ENCODE assay signal across 11 cellular contexts in genomic region chr11:1387961-1388762, GRCh38. TPM values are rescaled to one million over a fixed set of nuclear protein-coding genes. Genes with fewer than 3 reads are reported as not detected.
DNase-seq lines count a peak whose midpoint lies in the region; ATAC-seq and TF ChIP-seq lines count a peak whose summit lies in the region.
"Had no signal": no experiment of that assay in that cellular context is flagged by ENCODE, and none has a peak within 500 bp of the region (broad histone marks: within the 10 kb centered on the region; RNA-seq: fewer than 3 reads in every experiment).

No MANE protein-coding gene starts in this region.

- TF ChIP-seq POLR2A in IMR-90 (IDR thresholded peaks at IDR 0.05; ENCODE audit: low read depth, low read length), result no peak

- CTCF ChIA-PET in IMR-90 (lab: Yijun Ruan, JAX), result no interaction called here

- H3K27ac Mint-ChIP-seq in neural crest cell (ENCODE audit: unreplicated experiment), result no peak overlapping the region

- no peaks in the 10 kb centered on the region for H3K9me3 Mint-ChIP-seq in neural crest cell

- H3K27ac ChIP-seq in IMR-90 (ENCODE audit: insufficient read depth, low read length), result no peak overlapping the region
- H3K27ac ChIP-seq in dorsolateral prefrontal cortex, result peak overlapping the region in 42 of 59 donors; percentile 16 to 95 (median 88)

- H3K27me3 ChIP-seq in IMR-90 (ENCODE audit: control insufficient read depth, insufficient read depth, low read length) (peaks cover 22% of the 10 kb centered on the region), dorsolateral prefrontal cortex (no peaks in the 10 kb centered on the region)

- H2AK5ac ChIP-seq in IMR-90 (ENCODE audit: low read depth, low read length), result no peak overlapping the region; the same call in 1 of the 2 replicates

- no peaks in the 10 kb centered on the region for H3K79me1 ChIP-seq in IMR-90 (ENCODE audit: low read depth in 1 of 2, low read length in 2 of 2)

- H2BK15ac ChIP-seq in IMR-90 (ENCODE audit: low read depth, low read length), result no peak overlapping the region

- peak overlapping the region; percentile 75; the same call in 1 of the 2 replicates for H3K9ac ChIP-seq in IMR-90 (ENCODE audit: low read depth, low read length)

- H3K23ac ChIP-seq in IMR-90 (ENCODE audit: low read depth, low read length), result no peak overlapping the region

- peaks cover 10% of the 10 kb centered on the region for H3K27me3 Mint-ChIP-seq in neural crest cell (ENCODE audit: low read depth)

- H3K18ac ChIP-seq in IMR-90 (ENCODE audit: low read depth, low read length), result no peak overlapping the region

- no peak for TF ChIP-seq CTCF in IMR-90 (conservative IDR thresholded peaks at IDR 0.05; ENCODE audit: low read depth, low read length)
- TF ChIP-seq CTCF in dorsolateral prefrontal cortex (IDR thresholded peaks at IDR 0.05 in 54 of 56, conservative IDR thresholded peaks at IDR 0.05 in 2 of 56; ENCODE audit: low read depth in 1 of 56, partially characterized antibody in 56 of 56), result no peak
- TF ChIP-seq CTCF in neural crest cell (conservative IDR thresholded peaks at IDR 0.05), result peak; percentile 4

- peaks cover 3% of the 10 kb centered on the region; the same call in 1 of the 2 replicates for H3K4me1 ChIP-seq in IMR-90 (ENCODE audit: control insufficient read depth, insufficient read depth, low read length)

- peak overlapping the region; percentile 98 for H2AFZ ChIP-seq in IMR-90 (replicated peaks; ENCODE audit: low read length, poor library complexity)

- peak overlapping the region; percentile 55 to 75; a peak in 3 of 4 replicates for H4K8ac ChIP-seq in IMR-90 (ENCODE audit: low read depth in 2 of 2, low read length in 2 of 2)

- no peak overlapping the region for H4K5ac ChIP-seq in IMR-90 (ENCODE audit: low read depth, low read length)

- H3K9me1 ChIP-seq in IMR-90 (ENCODE audit: insufficient read depth, low read length), result no peaks in the 10 kb centered on the region

- no peak overlapping the region for H2BK5ac ChIP-seq in IMR-90 (ENCODE audit: low read depth, low read length, poor library complexity, severe bottlenecking)

- peak overlapping the region; percentile 73 for H3K4me3 Mint-ChIP-seq in neural crest cell

- dilution Hi-C loops in IMR-90 (cut with HindIII; ENCODE audit: low sequenced_read_pairs, unreplicated experiment), result no loop called here

- H3K4me2 ChIP-seq in IMR-90 (ENCODE audit: low read depth, low read length), result peak overlapping the region; percentile 87; the same call in 1 of the 2 replicates

- H3K4ac ChIP-seq in IMR-90 (ENCODE audit: low read depth, low read length), result peak overlapping the region; percentile 1; the same call in 1 of the 2 replicates

- ATAC-seq in IMR-90 (ENCODE audit: low read depth), result no peak
- ATAC-seq: K562 had no signal

- no peak overlapping the region for H2BK120ac ChIP-seq in IMR-90 (ENCODE audit: low read depth, low read length)

- no peaks in the 10 kb centered on the region for H3K9me3 ChIP-seq in IMR-90 (ENCODE audit: control insufficient read depth, insufficient read depth, low read length)

- in situ Hi-C loops in IMR-90 (cut with MboI; ENCODE audit: low sequenced_read_pairs), result no loop called here

- H2BK20ac ChIP-seq in IMR-90 (ENCODE audit: low read depth, low read length), result no peak overlapping the region

- H3K4me3 ChIP-seq in IMR-90 (ENCODE audit: insufficient read depth, low read depth, low read length), result peak overlapping the region; percentile 62; the same call in 1 of the 2 replicates
- peak overlapping the region; percentile 47 to 91 (median 77) for H3K4me3 ChIP-seq in dorsolateral prefrontal cortex
- H3K4me3 ChIP-seq: K562 had no signal

- WGBS in IMR-90 (ENCODE audit: extremely low coverage in 2 of 2, insufficient read length in 1 of 2), 2 experiments, result 43% methylated on average over 8 of the region's 22 CpGs; no CpG with 5 or more reads in 1 of the 2 experiments

- POLR2A ChIA-PET in IMR-90 (lab: Charles Lee; ENCODE audit: unreplicated experiment), result no interaction called here

- intact Hi-C loops in IMR-90 (cut with micrococcal nuclease) (loop anchor here (5.0 kb wide), 1 partner anchor 126 kb away; no protein-coding TSS in a partner anchor), dorsolateral prefrontal cortex (cut with DNase I) (loop anchor here (2.0 to 5.0 kb wide), 3 partner anchors 51 to 85 kb away; no protein-coding TSS in a partner anchor)

- no peak overlapping the region for H3K56ac ChIP-seq in IMR-90 (ENCODE audit: extremely low read depth, insufficient read depth, low read length)

- DNase-seq in NCI-H1417 (lab: John Stamatoyannopoulos, UW) (peak in 2 of 3 experiments; percentile 43 to 74), NCI-H1417 treated with DMSO at 0.1 percent for 48 hours (lab: John Stamatoyannopoulos, UW) (no peak), IMR-90 (no peak), dorsolateral prefrontal cortex (peak in 2 of 10 donors; percentile 41 to 44), neural crest cell (ENCODE audit: low read depth, low spot score) (no peak), Kasumi-1 (lab: John Stamatoyannopoulos, UW) (no peak), NCI-H524 (lab: John Stamatoyannopoulos, UW) (no peak)
- DNase-seq in stimulated activated CD4-positive, alpha-beta T cell treated with anti-CD3 and anti-CD28 coated beads, Interleukin-4, amount 100 ng/mL, for 1 hour, result no peak
- DNase-seq: activated CD8-positive, alpha-beta memory T cell treated with anti-CD3 and anti-CD28 coated beads, Interleukin-2, amount 50 U/mL, for 4 hours; midbrain had no signal

- H4K20me1 ChIP-seq in IMR-90 (ENCODE audit: insufficient read depth, low read length), result no peaks in the 10 kb centered on the region

- BruUV-seq in IMR-90 (replicated peaks; lab: Mats Ljungman, UMichigan), result no TSS peak

- peak overlapping the region; percentile 72 for H2AK9ac ChIP-seq in IMR-90 (replicated peaks; ENCODE audit: low read depth, low read length, poor library complexity)

- TF ChIP-seq RAD21 in IMR-90 (IDR thresholded peaks at IDR 0.05; ENCODE audit: low read length), result no peak

- peaks cover 22% of the 10 kb centered on the region for H3K4me1 Mint-ChIP-seq in neural crest cell

- H3K36me3 ChIP-seq in IMR-90 (ENCODE audit: control insufficient read depth, insufficient read depth, low read length), result no peaks in the 10 kb centered on the region

- H3K14ac ChIP-seq in IMR-90 (replicated peaks; ENCODE audit: low read depth, low read length), result no peak overlapping the region

- no peak overlapping the region for H4K91ac ChIP-seq in IMR-90 (ENCODE audit: insufficient read depth, low read depth, low read length)

- H3K36me3 Mint-ChIP-seq in neural crest cell (ENCODE audit: low read depth), result peaks cover 4% of the 10 kb centered on the region

TF ChIP-seq in IMR-90, 13 proteins besides CTCF, POLR2A, EP300 and RAD21:
- no peak for TF ChIP-seq CEBPB (IDR thresholded peaks at IDR 0.05; ENCODE audit: low read depth, low read length)
- TF ChIP-seq SMC3 (IDR thresholded peaks at IDR 0.05; ENCODE audit: low read depth, low read length), result no peak
- TF ChIP-seq BHLHE40 (IDR thresholded peaks at IDR 0.05; ENCODE audit: low read depth, low read length), result no peak
- no peak for TF ChIP-seq RFX5 (IDR thresholded peaks at IDR 0.05; ENCODE audit: low read depth, low read length)
- TF ChIP-seq, protein P1, sequence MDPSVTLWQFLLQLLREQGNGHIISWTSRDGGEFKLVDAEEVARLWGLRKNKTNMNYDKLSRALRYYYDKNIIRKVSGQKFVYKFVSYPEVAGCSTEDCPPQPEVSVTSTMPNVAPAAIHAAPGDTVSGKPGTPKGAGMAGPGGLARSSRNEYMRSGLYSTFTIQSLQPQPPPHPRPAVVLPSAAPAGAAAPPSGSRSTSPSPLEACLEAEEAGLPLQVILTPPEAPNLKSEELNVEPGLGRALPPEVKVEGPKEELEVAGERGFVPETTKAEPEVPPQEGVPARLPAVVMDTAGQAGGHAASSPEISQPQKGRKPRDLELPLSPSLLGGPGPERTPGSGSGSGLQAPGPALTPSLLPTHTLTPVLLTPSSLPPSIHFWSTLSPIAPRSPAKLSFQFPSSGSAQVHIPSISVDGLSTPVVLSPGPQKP (IDR thresholded peaks at IDR 0.05; ENCODE audit: borderline replicate concordance, low read depth, low read length), result no peak
- TF ChIP-seq NFE2L2 (IDR thresholded peaks at IDR 0.05; ENCODE audit: low read depth, low read length), result no peak
- TF ChIP-seq MXI1 (IDR thresholded peaks at IDR 0.05; ENCODE audit: borderline replicate concordance, low read depth, low read length), result no peak
- TF ChIP-seq MAZ (IDR thresholded peaks at IDR 0.05; ENCODE audit: borderline replicate concordance, low read depth, low read length), result no peak
- no peak for TF ChIP-seq CHD1 (IDR thresholded peaks at IDR 0.05; ENCODE audit: low read depth, low read length)
- no peak for TF ChIP-seq RCOR1 (IDR thresholded peaks at IDR 0.05; ENCODE audit: insufficient replicate concordance, low read length)
- no peak for TF ChIP-seq FOS (IDR thresholded peaks at IDR 0.05; ENCODE audit: low read depth, low read length)
- TF ChIP-seq MAFK (IDR thresholded peaks at IDR 0.05; ENCODE audit: low read depth, low read length), result no peak
- TF ChIP-seq USF2 (IDR thresholded peaks at IDR 0.05; ENCODE audit: low read depth, low read length), result no peak

RNA-seq across cellular contexts. Expression of gene BRSK2, which starts 1.6 kb away (rescaled TPM):
- total RNA-seq in IMR-90 (2012; rRNA removed), result under 0.01 and 0.18 TPM in 2 replicates
- 0.55 and 0.62 TPM in 2 replicates for polyA plus RNA-seq in IMR-90 (2012; rRNA removed)
- polyA plus RNA-seq in IMR-90 (2012; cell fraction: cytosol; rRNA removed), result 0.22 and 0.35 TPM in 2 replicates
- polyA plus RNA-seq in IMR-90 (2012; cell fraction: nucleus; rRNA removed; ENCODE audit: low replicate concordance), result 2.7 and 3.6 TPM in 2 replicates
- 100 to 1,000 TPM in 115 of 120 experiments, 10 to 100 TPM in 5; 82.1 to 191 (median 130) TPM for total RNA-seq in dorsolateral prefrontal cortex
- 59.9 and 72.5 TPM in 2 replicates for total RNA-seq in neural crest cell

Comparison
In these comparisons a context has a peak if more than half of its experiments do, and no peak if none do; other contexts are left out.
1. DNase-seq: peak in NCI-H1417 (2 of 3); none in NCI-H1417 treated with DMSO at 0.1 percent for 48 hours (single experiment), IMR-90 (single experiment), neural crest cell (single experiment), Kasumi-1 (0 of 2), NCI-H524 (0 of 2) and stimulated activated CD4-positive, alpha-beta T cell treated with anti-CD3 and anti-CD28 coated beads, Interleukin-4, amount 100 ng/mL, for 1 hour (single experiment).
2. RNA of gene BRSK2, which starts 1.6 kb away (total RNA-seq): 82.1 to 191 TPM in dorsolateral prefrontal cortex and 59.9 to 72.5 TPM in neural crest cell; under 0.01 to 0.18 TPM in IMR-90; every median in the first group is over 10 times any median in the second.